ENCODE assay signal across 29 cellular contexts in genomic region chr3:119883461-119884160, GRCh38.
A peak's percentile ranks its signal among the peaks of the same experiment; 100 is the strongest.
DNase-seq lines count a peak whose midpoint lies in the region; ATAC-seq and TF ChIP-seq lines count a peak whose summit lies in the region.
"Had no signal": no experiment of that assay in that cellular context is flagged by ENCODE, and none has a peak within 500 bp of the region (broad histone marks: within the 10 kb centered on the region; RNA-seq: fewer than 3 reads in every experiment).

No MANE protein-coding gene starts in this region.

- no peak overlapping the region for H3K4me3 Mint-ChIP-seq in T-helper 2 cell treated with Interferon-gamma antibody and Interleukin-4, amounts not matched to agents 5 μg/mL and 100 μg/mL, for 36 hours
- no peak overlapping the region for H3K4me3 Mint-ChIP-seq in endodermal cell
- no peak overlapping the region for H3K4me3 Mint-ChIP-seq in type B pancreatic cell
- H3K4me3 Mint-ChIP-seq: activated CD4-positive, alpha-beta T cell treated with anti-CD3 and anti-CD28 coated beads for 36 hours; activated CD8-positive, alpha-beta T cell treated with anti-CD3 and anti-CD28 coated beads, Interleukin-2, amount 10 ng/mL, durations not matched to agents 7 days and 5 days; activated naive CD8-positive, alpha-beta T cell; B cell; CD8-positive, alpha-beta memory T cell; stimulated activated naive B cell treated with anti-CD40 and anti-IgM and Interleukin-4, amounts not matched to agents 10 μg/mL and 1 μg/mL and 100 μg/mL, for 72 hours; T-helper 1 cell treated with Interleukin-12 subunit alpha and Interleukin-12 subunit beta and Interleukin-4 antibody, amounts not matched to agents 30 μg/mL and 1 μg/mL, for 36 hours had no signal

- H3K36me3 Mint-ChIP-seq in T-helper 2 cell treated with Interferon-gamma antibody and Interleukin-4, amounts not matched to agents 5 μg/mL and 100 μg/mL, for 36 hours (ENCODE audit: low read depth): peaks cover 38% of the 10 kb centered on the region
- H3K36me3 Mint-ChIP-seq in endodermal cell (ENCODE audit: low read depth) (peaks cover 62% of the 10 kb centered on the region), type B pancreatic cell (peaks cover 52% of the 10 kb centered on the region)

- H3K36me3 ChIP-seq in endodermal cell (ENCODE audit: control insufficient read depth, insufficient read depth, low read length): peaks cover 54% of the 10 kb centered on the region

- POLR2A ChIA-PET in GM10248 (lab: Yijun Ruan, JAX): no interaction called here

- no peak overlapping the region for H3K27ac ChIP-seq in endodermal cell (ENCODE audit: low read depth, low read length)
- H3K27ac ChIP-seq: coronary artery, SJSA1, suprapubic skin had no signal

- H3K4me3 ChIP-seq in LNCaP clone FGC (ENCODE audit: low read depth, low read length) (no peak overlapping the region), endodermal cell (ENCODE audit: low read length) (no peak overlapping the region)
- H3K4me3 ChIP-seq: coronary artery, SJSA1, suprapubic skin had no signal

- peaks cover 19% of the 10 kb centered on the region for H3K9me3 ChIP-seq in endodermal cell (ENCODE audit: control insufficient read depth, low read length)
- H3K9me3 ChIP-seq: SJSA1, suprapubic skin had no signal

- H3K4me1 ChIP-seq in endodermal cell (ENCODE audit: control insufficient read depth, insufficient read depth, low read length): no peaks in the 10 kb centered on the region
- H3K4me1 ChIP-seq: SJSA1, suprapubic skin had no signal

- H3K4me1 Mint-ChIP-seq in T-helper 2 cell treated with Interferon-gamma antibody and Interleukin-4, amounts not matched to agents 5 μg/mL and 100 μg/mL, for 36 hours (ENCODE audit: low read depth): peaks cover 3% of the 10 kb centered on the region
- H3K4me1 Mint-ChIP-seq in endodermal cell (no peaks in the 10 kb centered on the region), type B pancreatic cell (ENCODE audit: unreplicated experiment) (peaks cover 4% of the 10 kb centered on the region)
- H3K4me1 Mint-ChIP-seq: activated CD4-positive, alpha-beta T cell treated with anti-CD3 and anti-CD28 coated beads for 36 hours; B cell; stimulated activated naive B cell treated with anti-CD40 and anti-IgM and Interleukin-4, amounts not matched to agents 10 μg/mL and 1 μg/mL and 100 μg/mL, for 72 hours had no signal

- no peaks in the 10 kb centered on the region for H3K27me3 Mint-ChIP-seq in T-helper 2 cell treated with Interferon-gamma antibody and Interleukin-4, amounts not matched to agents 5 μg/mL and 100 μg/mL, for 36 hours (ENCODE audit: low read depth)
- no peaks in the 10 kb centered on the region for H3K27me3 Mint-ChIP-seq in endodermal cell (ENCODE audit: insufficient read depth)
- H3K27me3 Mint-ChIP-seq in type B pancreatic cell: no peaks in the 10 kb centered on the region
- H3K27me3 Mint-ChIP-seq: activated CD4-positive, alpha-beta T cell treated with anti-CD3 and anti-CD28 coated beads for 36 hours; activated naive CD8-positive, alpha-beta T cell; B cell; stimulated activated naive B cell treated with anti-CD40 and anti-IgM and Interleukin-4, amounts not matched to agents 10 μg/mL and 1 μg/mL and 100 μg/mL, for 72 hours had no signal

- CTCF ChIA-PET in GM10248 (lab: Yijun Ruan, JAX): interaction anchor here (1.8 kb wide), 1 partner anchor 8 kb away, joined by 6 read pairs; no protein-coding TSS in a partner anchor

- peak; percentile 45 for TF ChIP-seq CTCF in LNCaP clone FGC (IDR thresholded peaks at IDR 0.05; ENCODE audit: control insufficient read depth, extremely low read depth, insufficient read depth)
- TF ChIP-seq CTCF in endodermal cell (conservative IDR thresholded peaks at IDR 0.05): peak; percentile 41
- TF ChIP-seq CTCF in type B pancreatic cell (conservative IDR thresholded peaks at IDR 0.05): peak; percentile 23
- no peak for TF ChIP-seq CTCF in GM10248 (IDR thresholded peaks at IDR 0.05; ENCODE audit: control extremely low read depth, extremely low read depth, low read depth, missing control alignments)

- H3K27me3 ChIP-seq in endodermal cell (ENCODE audit: control insufficient read depth, insufficient read depth, low read length, poor library complexity, severe bottlenecking): no peaks in the 10 kb centered on the region
- H3K27me3 ChIP-seq: SJSA1, suprapubic skin had no signal

- ATAC-seq in GM18498 (IDR thresholded peaks at IDR 0.05; ENCODE audit: unreplicated experiment): no peak
- ATAC-seq: activated CD4-positive, alpha-beta T cell treated with anti-CD3 and anti-CD28 coated beads for 36 hours; activated CD8-positive, alpha-beta T cell treated with anti-CD3 and anti-CD28 coated beads, Interleukin-2, amount 10 ng/mL, durations not matched to agents 7 days and 5 days; stimulated activated naive B cell treated with anti-CD40 and anti-IgM and Interleukin-4, amounts not matched to agents 10 μg/mL and 1 μg/mL and 100 μg/mL, for 72 hours had no signal

- WGBS in endodermal cell (ENCODE audit: insufficient coverage in 1 of 2, insufficient read length in 1 of 2), 2 experiments: 95 to 100% methylated on average over 1 of the region's 1 CpG

- no peak overlapping the region for H3K9ac ChIP-seq in endodermal cell (ENCODE audit: extremely low read depth, low read length, poor library complexity, severe bottlenecking)

- peak overlapping the region; percentile 19 for H3K27ac Mint-ChIP-seq in T-helper 2 cell treated with Interferon-gamma antibody and Interleukin-4, amounts not matched to agents 5 μg/mL and 100 μg/mL, for 36 hours
- no peak overlapping the region for H3K27ac Mint-ChIP-seq in endodermal cell
- peak overlapping the region; percentile 31 for H3K27ac Mint-ChIP-seq in type B pancreatic cell
- H3K27ac Mint-ChIP-seq: activated CD4-positive, alpha-beta T cell treated with anti-CD3 and anti-CD28 coated beads for 36 hours; activated CD8-positive, alpha-beta T cell treated with anti-CD3 and anti-CD28 coated beads, Interleukin-2, amount 10 ng/mL, durations not matched to agents 7 days and 5 days; activated naive CD8-positive, alpha-beta T cell; B cell; CD8-positive, alpha-beta memory T cell; stimulated activated naive B cell treated with anti-CD40 and anti-IgM and Interleukin-4, amounts not matched to agents 10 μg/mL and 1 μg/mL and 100 μg/mL, for 72 hours; T-helper 1 cell treated with Interleukin-12 subunit alpha and Interleukin-12 subunit beta and Interleukin-4 antibody, amounts not matched to agents 30 μg/mL and 1 μg/mL, for 36 hours had no signal

- no peak for DNase-seq in T-helper 2 cell treated with Interferon-gamma antibody and Interleukin-4, amounts not matched to agents 5 μg/mL and 100 μg/mL, for 36 hours (ENCODE audit: low spot score)
- DNase-seq in T-helper 2 cell: no peak
- no peak for DNase-seq in LNCaP clone FGC (ENCODE audit: low read depth)
- DNase-seq in endodermal cell: no peak
- no peak for DNase-seq in type B pancreatic cell (ENCODE audit: extremely low spot score, unreplicated experiment)
- DNase-seq in glomerular visceral epithelial cell (ENCODE audit: extremely low spot score): no peak
- no peak for DNase-seq in GM10248 (ENCODE audit: extremely low spot score)
- DNase-seq: activated CD4-positive, alpha-beta T cell treated with anti-CD3 and anti-CD28 coated beads for 36 hours; activated CD8-positive, alpha-beta T cell treated with anti-CD3 and anti-CD28 coated beads, Interleukin-2, amount 10 ng/mL, durations not matched to agents 7 days and 5 days; activated effector memory CD4-positive, alpha-beta T cell treated with Interleukin-2 at 50 U/mL for 16 hours; anterior cingulate cortex; CD8-positive, alpha-beta memory T cell; effector memory CD4-positive, alpha-beta T cell; erythroblast; head of caudate nucleus; Karpas-422; NCI-H1092 treated with DMSO at 0.1 percent for 48 hours; NCI-H187 treated with DMSO at 0.1 percent for 48 hours; NCI-H2171 treated with DMSO at 0.1 percent for 48 hours; NCI-H524 treated with DMSO at 0.1 percent for 48 hours; stimulated activated CD4-positive, alpha-beta T cell treated with anti-CD3 and anti-CD28 coated beads, Interleukin-15, amount 100 ng/mL, for 24 hours; stimulated activated naive B cell treated with anti-CD40 and anti-IgM and Interleukin-4, amounts not matched to agents 10 μg/mL and 1 μg/mL and 100 μg/mL, for 72 hours had no signal

- peaks cover 14% of the 10 kb centered on the region for H3K9me3 Mint-ChIP-seq in T-helper 2 cell treated with Interferon-gamma antibody and Interleukin-4, amounts not matched to agents 5 μg/mL and 100 μg/mL, for 36 hours
- H3K9me3 Mint-ChIP-seq in endodermal cell (peaks cover 15% of the 10 kb centered on the region), type B pancreatic cell (peaks cover 7% of the 10 kb centered on the region)
- H3K9me3 Mint-ChIP-seq: T-helper 1 cell treated with Interleukin-12 subunit alpha and Interleukin-12 subunit beta and Interleukin-4 antibody, amounts not matched to agents 30 μg/mL and 1 μg/mL, for 36 hours had no signal
